Comparison of ENCODE assay signal across 1 cellular context in genomic region chr10:58017719-58018367, GRCh38.
TF ChIP-seq lines count a peak whose summit lies in the region.

No MANE protein-coding gene starts in this region.

TF ChIP-seq in SK-N-SH, 30 proteins besides CTCF, POLR2A, EP300 and RAD21 (continued from another document):
- TF ChIP-seq PBX3 (IDR thresholded peaks at IDR 0.05) (peak; percentile 36), FOXJ3 (CRISPR knock-in tag; IDR thresholded peaks at IDR 0.05) (no peak), GABPA (IDR thresholded peaks at IDR 0.05; ENCODE audit: low read depth) (no peak), SIN3A (IDR thresholded peaks at IDR 0.05; ENCODE audit: borderline replicate concordance, low read depth, low read length) (no peak), GATA2 (CRISPR knock-in tag; IDR thresholded peaks at IDR 0.05) (no peak), SMC3 (IDR thresholded peaks at IDR 0.05; ENCODE audit: low read depth, low read length) (no peak), USF2 (IDR thresholded peaks at IDR 0.05; ENCODE audit: borderline replicate concordance, low read depth, low read length) (no peak), RXRA (IDR thresholded peaks at IDR 0.05; ENCODE audit: borderline replicate concordance, low read depth) (peak; percentile 27; the same call in 1 of the 2 replicates), MXI1 (IDR thresholded peaks at IDR 0.05; ENCODE audit: low read depth, low read length) (no peak), NFIC (IDR thresholded peaks at IDR 0.05; ENCODE audit: borderline replicate concordance) (peak; percentile 20; the same call in 1 of the 2 replicates), FOXM1 (IDR thresholded peaks at IDR 0.05; ENCODE audit: low read depth) (no peak), CHD2 (IDR thresholded peaks at IDR 0.05; ENCODE audit: low read length, partially characterized antibody) (no peak)
- TF ChIP-seq, protein P1, sequence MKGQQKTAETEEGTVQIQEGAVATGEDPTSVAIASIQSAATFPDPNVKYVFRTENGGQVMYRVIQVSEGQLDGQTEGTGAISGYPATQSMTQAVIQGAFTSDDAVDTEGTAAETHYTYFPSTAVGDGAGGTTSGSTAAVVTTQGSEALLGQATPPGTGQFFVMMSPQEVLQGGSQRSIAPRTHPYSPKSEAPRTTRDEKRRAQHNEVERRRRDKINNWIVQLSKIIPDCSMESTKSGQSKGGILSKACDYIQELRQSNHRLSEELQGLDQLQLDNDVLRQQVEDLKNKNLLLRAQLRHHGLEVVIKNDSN (IDR thresholded peaks at IDR 0.05; ENCODE audit: borderline replicate concordance, low read depth) = no peak
- TF ChIP-seq, protein P2, sequence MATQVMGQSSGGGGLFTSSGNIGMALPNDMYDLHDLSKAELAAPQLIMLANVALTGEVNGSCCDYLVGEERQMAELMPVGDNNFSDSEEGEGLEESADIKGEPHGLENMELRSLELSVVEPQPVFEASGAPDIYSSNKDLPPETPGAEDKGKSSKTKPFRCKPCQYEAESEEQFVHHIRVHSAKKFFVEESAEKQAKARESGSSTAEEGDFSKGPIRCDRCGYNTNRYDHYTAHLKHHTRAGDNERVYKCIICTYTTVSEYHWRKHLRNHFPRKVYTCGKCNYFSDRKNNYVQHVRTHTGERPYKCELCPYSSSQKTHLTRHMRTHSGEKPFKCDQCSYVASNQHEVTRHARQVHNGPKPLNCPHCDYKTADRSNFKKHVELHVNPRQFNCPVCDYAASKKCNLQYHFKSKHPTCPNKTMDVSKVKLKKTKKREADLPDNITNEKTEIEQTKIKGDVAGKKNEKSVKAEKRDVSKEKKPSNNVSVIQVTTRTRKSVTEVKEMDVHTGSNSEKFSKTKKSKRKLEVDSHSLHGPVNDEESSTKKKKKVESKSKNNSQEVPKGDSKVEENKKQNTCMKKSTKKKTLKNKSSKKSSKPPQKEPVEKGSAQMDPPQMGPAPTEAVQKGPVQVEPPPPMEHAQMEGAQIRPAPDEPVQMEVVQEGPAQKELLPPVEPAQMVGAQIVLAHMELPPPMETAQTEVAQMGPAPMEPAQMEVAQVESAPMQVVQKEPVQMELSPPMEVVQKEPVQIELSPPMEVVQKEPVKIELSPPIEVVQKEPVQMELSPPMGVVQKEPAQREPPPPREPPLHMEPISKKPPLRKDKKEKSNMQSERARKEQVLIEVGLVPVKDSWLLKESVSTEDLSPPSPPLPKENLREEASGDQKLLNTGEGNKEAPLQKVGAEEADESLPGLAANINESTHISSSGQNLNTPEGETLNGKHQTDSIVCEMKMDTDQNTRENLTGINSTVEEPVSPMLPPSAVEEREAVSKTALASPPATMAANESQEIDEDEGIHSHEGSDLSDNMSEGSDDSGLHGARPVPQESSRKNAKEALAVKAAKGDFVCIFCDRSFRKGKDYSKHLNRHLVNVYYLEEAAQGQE (IDR thresholded peaks at IDR 0.05; ENCODE audit: low read depth, low read length) = no peak
- TF ChIP-seq, protein P3, sequence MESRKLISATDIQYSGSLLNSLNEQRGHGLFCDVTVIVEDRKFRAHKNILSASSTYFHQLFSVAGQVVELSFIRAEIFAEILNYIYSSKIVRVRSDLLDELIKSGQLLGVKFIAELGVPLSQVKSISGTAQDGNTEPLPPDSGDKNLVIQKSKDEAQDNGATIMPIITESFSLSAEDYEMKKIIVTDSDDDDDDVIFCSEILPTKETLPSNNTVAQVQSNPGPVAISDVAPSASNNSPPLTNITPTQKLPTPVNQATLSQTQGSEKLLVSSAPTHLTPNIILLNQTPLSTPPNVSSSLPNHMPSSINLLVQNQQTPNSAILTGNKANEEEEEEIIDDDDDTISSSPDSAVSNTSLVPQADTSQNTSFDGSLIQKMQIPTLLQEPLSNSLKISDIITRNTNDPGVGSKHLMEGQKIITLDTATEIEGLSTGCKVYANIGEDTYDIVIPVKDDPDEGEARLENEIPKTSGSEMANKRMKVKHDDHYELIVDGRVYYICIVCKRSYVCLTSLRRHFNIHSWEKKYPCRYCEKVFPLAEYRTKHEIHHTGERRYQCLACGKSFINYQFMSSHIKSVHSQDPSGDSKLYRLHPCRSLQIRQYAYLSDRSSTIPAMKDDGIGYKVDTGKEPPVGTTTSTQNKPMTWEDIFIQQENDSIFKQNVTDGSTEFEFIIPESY (IDR thresholded peaks at IDR 0.05; ENCODE audit: borderline replicate concordance, low read depth) = no peak
